In genomic region chr2:73925853-73926492, GRCh38 we compare ENCODE assay signal across 8 cellular contexts. TPM values are rescaled to one million over a fixed set of nuclear protein-coding genes. Genes with fewer than 3 reads are reported as not detected.
DNase-seq lines count a peak whose midpoint lies in the region; ATAC-seq and TF ChIP-seq lines count a peak whose summit lies in the region.

No MANE protein-coding gene starts in this region.

- peaks cover 58% of the 10 kb centered on the region for H3K4me1 Mint-ChIP-seq in stimulated activated naive CD8-positive, alpha-beta T cell treated with anti-CD3 and anti-CD28 coated beads, Interleukin-15, Interleukin-2, amounts not matched to agents 100 ng/mL and 50 ng/mL, for 24 hours (ENCODE audit: low read depth)
- peaks cover 45% of the 10 kb centered on the region for H3K4me1 Mint-ChIP-seq in activated naive CD8-positive, alpha-beta T cell treated with anti-CD3 and anti-CD28 coated beads, Interleukin-2, amount 50 U/mL, for 24 hours

- CTCF ChIA-PET in GM10248 (lab: Yijun Ruan, JAX): no interaction called here

- H3K4me1 ChIP-seq in lower lobe of right lung (peaks cover 34% of the 10 kb centered on the region), vagina (peaks cover 45% of the 10 kb centered on the region)

- peak overlapping the region; percentile 92 for H3K4me3 Mint-ChIP-seq in stimulated activated naive CD8-positive, alpha-beta T cell treated with anti-CD3 and anti-CD28 coated beads, Interleukin-15, Interleukin-2, amounts not matched to agents 100 ng/mL and 50 ng/mL, for 24 hours
- H3K4me3 Mint-ChIP-seq in activated naive CD8-positive, alpha-beta T cell treated with anti-CD3 and anti-CD28 coated beads, Interleukin-2, amount 50 U/mL, for 24 hours: peak overlapping the region; percentile 91

- H3K27me3 ChIP-seq in lower lobe of right lung (ENCODE audit: low read depth) (no peaks in the 10 kb centered on the region), vagina (no peaks in the 10 kb centered on the region)

- H3K9me3 ChIP-seq in lower lobe of right lung (no peaks in the 10 kb centered on the region), vagina (no peaks in the 10 kb centered on the region)

- H3K27me3 Mint-ChIP-seq in stimulated activated naive CD8-positive, alpha-beta T cell treated with anti-CD3 and anti-CD28 coated beads, Interleukin-15, Interleukin-2, amounts not matched to agents 100 ng/mL and 50 ng/mL, for 24 hours: no peaks in the 10 kb centered on the region
- H3K27me3 Mint-ChIP-seq in activated naive CD8-positive, alpha-beta T cell treated with anti-CD3 and anti-CD28 coated beads, Interleukin-2, amount 50 U/mL, for 24 hours: no peaks in the 10 kb centered on the region

- DNase-seq in stimulated activated naive CD8-positive, alpha-beta T cell treated with anti-CD3 and anti-CD28 coated beads, Interleukin-15, Interleukin-2, amounts not matched to agents 100 U/mL and 50 U/mL, for 24 hours: no peak
- no peak for DNase-seq in activated naive CD8-positive, alpha-beta T cell treated with anti-CD3 and anti-CD28 coated beads, Interleukin-2, amount 50 U/mL, for 24 hours
- DNase-seq in lower lobe of right lung (no peak), vagina (ENCODE audit: extremely low spot score in 2 of 2) (peak; percentile 61 to 93), GM10248 (ENCODE audit: extremely low spot score) (no peak)
- DNase-seq in activated CD4-positive, alpha-beta T cell treated with anti-CD3 and anti-CD28 coated beads, Interleukin-2, amount 50 U/mL, for 48 hours: no peak

- intact Hi-C loops in lower lobe of right lung (cut with DNase I) (no loop called here), vagina (cut with DNase I) (no loop called here)

- H3K36me3 Mint-ChIP-seq in stimulated activated naive CD8-positive, alpha-beta T cell treated with anti-CD3 and anti-CD28 coated beads, Interleukin-15, Interleukin-2, amounts not matched to agents 100 ng/mL and 50 ng/mL, for 24 hours (ENCODE audit: low read depth): peaks cover 17% of the 10 kb centered on the region
- H3K36me3 Mint-ChIP-seq in activated naive CD8-positive, alpha-beta T cell treated with anti-CD3 and anti-CD28 coated beads, Interleukin-2, amount 50 U/mL, for 24 hours (ENCODE audit: low read depth): peaks cover 8% of the 10 kb centered on the region

- H3K27ac ChIP-seq in lower lobe of right lung: peak overlapping the region; percentile 99
- H3K27ac ChIP-seq in vagina: peak overlapping the region; percentile 93

- TF ChIP-seq POLR2A in vagina (IDR thresholded peaks at IDR 0.05): no peak

- H3K4me3 ChIP-seq in lower lobe of right lung (peak overlapping the region; percentile 86), vagina (peak overlapping the region; percentile 67 to 84)

- POLR2A ChIA-PET in GM10248 (lab: Yijun Ruan, JAX): no interaction called here

- peak overlapping the region; percentile 89 for H3K27ac Mint-ChIP-seq in stimulated activated naive CD8-positive, alpha-beta T cell treated with anti-CD3 and anti-CD28 coated beads, Interleukin-15, Interleukin-2, amounts not matched to agents 100 ng/mL and 50 ng/mL, for 24 hours
- peak overlapping the region; percentile 93 for H3K27ac Mint-ChIP-seq in activated naive CD8-positive, alpha-beta T cell treated with anti-CD3 and anti-CD28 coated beads, Interleukin-2, amount 50 U/mL, for 24 hours

- H3K9me3 Mint-ChIP-seq in stimulated activated naive CD8-positive, alpha-beta T cell treated with anti-CD3 and anti-CD28 coated beads, Interleukin-15, Interleukin-2, amounts not matched to agents 100 ng/mL and 50 ng/mL, for 24 hours: no peaks in the 10 kb centered on the region
- no peaks in the 10 kb centered on the region for H3K9me3 Mint-ChIP-seq in activated naive CD8-positive, alpha-beta T cell treated with anti-CD3 and anti-CD28 coated beads, Interleukin-2, amount 50 U/mL, for 24 hours

- no peak for ATAC-seq in stimulated activated naive CD8-positive, alpha-beta T cell treated with anti-CD3 and anti-CD28 coated beads, Interleukin-15, Interleukin-2, amounts not matched to agents 100 U/mL and 50 U/mL, for 24 hours
- ATAC-seq in activated naive CD8-positive, alpha-beta T cell treated with anti-CD3 and anti-CD28 coated beads, Interleukin-2, amount 50 U/mL, for 24 hours: no peak
- ATAC-seq in lower lobe of right lung (no peak), HG02884 (IDR thresholded peaks at IDR 0.05; ENCODE audit: unreplicated experiment) (no peak)

- TF ChIP-seq CTCF in lower lobe of right lung (IDR thresholded peaks at IDR 0.05): no peak
- no peak for TF ChIP-seq CTCF in vagina (IDR thresholded peaks at IDR 0.05)
- no peak for TF ChIP-seq CTCF in GM10248 (IDR thresholded peaks at IDR 0.05; ENCODE audit: control extremely low read depth, extremely low read depth, low read depth, missing control alignments)

- H3K36me3 ChIP-seq in lower lobe of right lung (peaks cover under 1% of the 10 kb centered on the region), vagina (no peaks in the 10 kb centered on the region)

RNA-seq across cellular contexts. Expression of gene DGUOK, which starts 0.7 kb away (rescaled TPM):
- 38.0 TPM for total RNA-seq in lower lobe of right lung
- 52.3 TPM for total RNA-seq in vagina

RNA-seq across cellular contexts. Expression of gene ACTG2, which starts 33.2 kb away (rescaled TPM):
- total RNA-seq in lower lobe of right lung (22.2 TPM), vagina (413 TPM)

RNA-seq across cellular contexts. Expression of gene TET3, which starts 58.7 kb away (rescaled TPM):
- total RNA-seq in lower lobe of right lung (21.5 TPM), vagina (12.3 TPM)

Comparison
In these comparisons a context has a peak if more than half of its experiments do, and no peak if none do; other contexts are left out.
1. DNase-seq: peak in vagina (2 of 2); none in stimulated activated naive CD8-positive, alpha-beta T cell treated with anti-CD3 and anti-CD28 coated beads, Interleukin-15, Interleukin-2, amounts not matched to agents 100 U/mL and 50 U/mL, for 24 hours (single experiment), activated naive CD8-positive, alpha-beta T cell treated with anti-CD3 and anti-CD28 coated beads, Interleukin-2, amount 50 U/mL, for 24 hours (single experiment), lower lobe of right lung (single experiment), GM10248 (single experiment) and activated CD4-positive, alpha-beta T cell treated with anti-CD3 and anti-CD28 coated beads, Interleukin-2, amount 50 U/mL, for 48 hours (0 of 2).
2. RNA of gene ACTG2, which starts 33.2 kb away (total RNA-seq): 413 TPM in vagina (single experiment); 22.2 TPM in lower lobe of right lung (single experiment); every median in the first group is over 10 times any median in the second.